In genomic region chr6:13943943-13944342, GRCh38 we compare ENCODE assay signal across 24 cellular contexts. TPM values are rescaled to one million over a fixed set of nuclear protein-coding genes. Genes with fewer than 3 reads are reported as not detected.
"Had no signal": no experiment of that assay in that cellular context is flagged by ENCODE, and none has a peak within 500 bp of the region (broad histone marks: within the 10 kb centered on the region; RNA-seq: fewer than 3 reads in every experiment).

No MANE protein-coding gene starts in this region.

- H3K4me3 Mint-ChIP-seq: naive thymus-derived CD4-positive, alpha-beta T cell had no signal

- H3K27ac ChIP-seq: coronary artery, dorsolateral prefrontal cortex, epithelial cell of prostate, esophagus squamous epithelium, gastrocnemius medialis, heart right ventricle, left lung, lower lobe of right lung had no signal

- DNase-seq: dermis blood vessel endothelial cell; dorsolateral prefrontal cortex; effector CD4-positive, alpha-beta T cell; effector memory CD4-positive, alpha-beta T cell; erythroblast; esophagus squamous epithelium; foreskin fibroblast; foreskin melanocyte; gastrocnemius medialis; glutamatergic neuron; head of caudate nucleus; heart right ventricle; hippocampal formation; left cardiac atrium; left lung; left ventricle myocardium superior; lower lobe of right lung; mesendoderm; midbrain; naive thymus-derived CD4-positive, alpha-beta T cell had no signal

- H3K27me3 ChIP-seq: gastrocnemius medialis, left lung had no signal

- H3K4me1 ChIP-seq: esophagus squamous epithelium, gastrocnemius medialis, heart right ventricle, left lung, lower lobe of right lung had no signal

- ATAC-seq: esophagus mucosa; gastrocnemius medialis; heart right ventricle; left cardiac atrium; left lung; left ventricle myocardium superior; lower lobe of right lung; naive thymus-derived CD4-positive, alpha-beta T cell had no signal

- H3K4me1 Mint-ChIP-seq: naive thymus-derived CD4-positive, alpha-beta T cell had no signal

- H3K36me3 ChIP-seq: esophagus squamous epithelium, gastrocnemius medialis, heart right ventricle, left lung, lower lobe of right lung had no signal

- H3K9me3 ChIP-seq: esophagus squamous epithelium, gastrocnemius medialis, lower lobe of right lung had no signal

- H3K27ac Mint-ChIP-seq: naive thymus-derived CD4-positive, alpha-beta T cell had no signal

- H3K4me3 ChIP-seq: coronary artery, dorsolateral prefrontal cortex, esophagus squamous epithelium, gastrocnemius medialis, heart right ventricle, left lung, lower lobe of right lung had no signal

RNA-seq across cellular contexts. Expression of gene RNF182, which starts 19.2 kb away (rescaled TPM):
- total RNA-seq: mononuclear cell; naive thymus-derived CD4-positive, alpha-beta T cell had no signal
- polyA plus RNA-seq: naive thymus-derived CD4-positive, alpha-beta T cell had no signal
